In the genomic region with DNA sequence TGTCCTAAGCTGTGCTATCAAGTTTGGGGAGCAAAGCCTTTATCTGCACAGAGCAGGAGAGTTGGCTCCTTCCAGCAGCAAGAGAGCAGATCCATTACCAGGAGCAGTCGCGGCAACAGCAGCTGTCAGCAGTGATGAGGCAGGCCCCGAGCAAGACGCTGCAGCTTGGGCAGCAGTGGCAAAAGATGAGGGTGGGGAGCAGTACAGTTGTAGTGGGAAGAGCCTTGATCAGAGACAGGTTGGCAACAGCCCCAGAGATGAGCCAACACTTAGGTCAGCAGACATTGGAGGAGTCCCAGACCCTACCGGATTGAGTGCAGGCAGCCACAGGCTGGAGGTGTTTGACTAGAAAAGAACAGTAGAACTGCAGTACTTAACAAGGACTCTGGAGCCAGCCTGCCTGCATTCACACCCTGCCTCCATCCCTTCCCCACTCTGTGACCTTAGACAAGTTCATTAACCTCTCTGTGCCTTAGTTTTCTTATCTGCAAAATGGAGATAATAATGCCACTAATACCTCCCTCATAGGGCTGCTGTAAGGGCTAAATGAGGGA, we compare ENCODE assay signal across 11 cellular contexts.
DNase-seq lines count a peak whose midpoint lies in the region; ATAC-seq and TF ChIP-seq lines count a peak whose summit lies in the region.
"Had no signal": no experiment of that assay in that cellular context is flagged by ENCODE, and none has a peak within 500 bp of the region (broad histone marks: within the 10 kb centered on the region; RNA-seq: fewer than 3 reads in every experiment).

No MANE protein-coding gene starts in this region.

- H3K4me3 Mint-ChIP-seq in endodermal cell, result no peak overlapping the region
- H3K4me3 Mint-ChIP-seq: activated T-cell treated with anti-CD3 and anti-CD28 coated beads, Interleukin-2, amount 50 U/mL, for 72 hours had no signal

- peaks cover 4% of the 10 kb centered on the region for H3K9me3 Mint-ChIP-seq in endodermal cell
- H3K9me3 Mint-ChIP-seq: activated T-cell treated with anti-CD3 and anti-CD28 coated beads, Interleukin-2, amount 50 U/mL, for 72 hours had no signal

- H3K4me1 Mint-ChIP-seq in endodermal cell, result peaks cover 9% of the 10 kb centered on the region

- TF ChIP-seq CTCF in AG10803 (conservative IDR thresholded peaks at IDR 0.05; ENCODE audit: low read length) (peak; percentile 34; the same call in 1 of the 2 replicates), endodermal cell (conservative IDR thresholded peaks at IDR 0.05) (no peak)

- H3K4me1 ChIP-seq in muscle layer of colon (ENCODE audit: insufficient read depth, low read length), result peaks cover 26% of the 10 kb centered on the region
- H3K4me1 ChIP-seq in endodermal cell (ENCODE audit: control insufficient read depth, insufficient read depth, low read length), result no peaks in the 10 kb centered on the region

- H3K27me3 ChIP-seq in muscle layer of colon (ENCODE audit: control insufficient read depth in 1 of 2, insufficient read depth in 2 of 2, low read length in 2 of 2) (no peaks in the 10 kb centered on the region), endodermal cell (ENCODE audit: control insufficient read depth, insufficient read depth, low read length, poor library complexity, severe bottlenecking) (peaks cover 74% of the 10 kb centered on the region)

- DNase-seq in AG10803 (ENCODE audit: low read depth), result peak; percentile 95
- peak; percentile 54 for DNase-seq in NCI-H2029 treated with DMSO at 0.1 percent for 48 hours (lab: John Stamatoyannopoulos, UW)
- peak; percentile 36 to 50 for DNase-seq in erythroblast (lab: John Stamatoyannopoulos, UW)
- no peak for DNase-seq in endodermal cell
- DNase-seq in NCI-H345 (lab: John Stamatoyannopoulos, UW), result no peak
- DNase-seq: activated T-cell treated with anti-CD3 and anti-CD28 coated beads, Interleukin-2, amount 50 U/mL, for 72 hours; DND-41; NCI-H2081 treated with DMSO at 0.1 percent for 48 hours had no signal

- no peaks in the 10 kb centered on the region for H3K36me3 Mint-ChIP-seq in endodermal cell (ENCODE audit: low read depth)

- H3K27ac ChIP-seq in muscle layer of colon (ENCODE audit: low read depth, low read length) (peak overlapping the region; percentile 76), endodermal cell (ENCODE audit: low read depth, low read length) (no peak overlapping the region)

- H3K27me3 Mint-ChIP-seq in endodermal cell (ENCODE audit: insufficient read depth), result peaks cover 60% of the 10 kb centered on the region

- H3K4me3 ChIP-seq in AG10803 (ENCODE audit: low read length), result no peak overlapping the region
- no peak overlapping the region for H3K4me3 ChIP-seq in muscle layer of colon (ENCODE audit: low read depth in 1 of 2, low read length in 2 of 2)
- H3K4me3 ChIP-seq in endodermal cell (ENCODE audit: low read length), result no peak overlapping the region

- 74 to 88% methylated on average over 5 of the region's 5 CpGs for WGBS in endodermal cell (ENCODE audit: insufficient coverage in 1 of 2, insufficient read length in 1 of 2), 2 experiments

- H3K36me3 ChIP-seq in muscle layer of colon (ENCODE audit: insufficient read depth, low read length) (no peaks in the 10 kb centered on the region), endodermal cell (ENCODE audit: control insufficient read depth, insufficient read depth, low read length) (no peaks in the 10 kb centered on the region)

- H3K9me3 ChIP-seq in muscle layer of colon (ENCODE audit: low read length), result no peaks in the 10 kb centered on the region
- peaks cover 12% of the 10 kb centered on the region for H3K9me3 ChIP-seq in endodermal cell (ENCODE audit: control insufficient read depth, low read length)

- H3K9ac ChIP-seq in muscle layer of colon (ENCODE audit: low read length) (no peak overlapping the region), endodermal cell (ENCODE audit: extremely low read depth, low read length, poor library complexity, severe bottlenecking) (no peak overlapping the region)

- ATAC-seq in HG02571 (IDR thresholded peaks at IDR 0.05; ENCODE audit: unreplicated experiment), result no peak
- no peak for ATAC-seq in GM18909 (IDR thresholded peaks at IDR 0.05; ENCODE audit: poor library complexity, unreplicated experiment)
- ATAC-seq: activated T-cell treated with anti-CD3 and anti-CD28 coated beads, Interleukin-2, amount 50 U/mL, for 72 hours had no signal

- TF ChIP-seq POLR2A in erythroblast (IDR thresholded peaks at IDR 0.05; ENCODE audit: low read length), result no peak

- no peak overlapping the region for H3K27ac Mint-ChIP-seq in endodermal cell
- H3K27ac Mint-ChIP-seq: activated T-cell treated with anti-CD3 and anti-CD28 coated beads, Interleukin-2, amount 50 U/mL, for 72 hours had no signal

Comparison
In these comparisons a context has a peak if more than half of its experiments do, and no peak if none do; other contexts are left out.
1. DNase-seq: peak in AG10803 (single experiment), NCI-H2029 treated with DMSO at 0.1 percent for 48 hours (single experiment) and erythroblast (2 of 2); none in endodermal cell (single experiment) and NCI-H345 (single experiment).